33 cellular contexts compared by ENCODE assay signal in the genomic region with DNA sequence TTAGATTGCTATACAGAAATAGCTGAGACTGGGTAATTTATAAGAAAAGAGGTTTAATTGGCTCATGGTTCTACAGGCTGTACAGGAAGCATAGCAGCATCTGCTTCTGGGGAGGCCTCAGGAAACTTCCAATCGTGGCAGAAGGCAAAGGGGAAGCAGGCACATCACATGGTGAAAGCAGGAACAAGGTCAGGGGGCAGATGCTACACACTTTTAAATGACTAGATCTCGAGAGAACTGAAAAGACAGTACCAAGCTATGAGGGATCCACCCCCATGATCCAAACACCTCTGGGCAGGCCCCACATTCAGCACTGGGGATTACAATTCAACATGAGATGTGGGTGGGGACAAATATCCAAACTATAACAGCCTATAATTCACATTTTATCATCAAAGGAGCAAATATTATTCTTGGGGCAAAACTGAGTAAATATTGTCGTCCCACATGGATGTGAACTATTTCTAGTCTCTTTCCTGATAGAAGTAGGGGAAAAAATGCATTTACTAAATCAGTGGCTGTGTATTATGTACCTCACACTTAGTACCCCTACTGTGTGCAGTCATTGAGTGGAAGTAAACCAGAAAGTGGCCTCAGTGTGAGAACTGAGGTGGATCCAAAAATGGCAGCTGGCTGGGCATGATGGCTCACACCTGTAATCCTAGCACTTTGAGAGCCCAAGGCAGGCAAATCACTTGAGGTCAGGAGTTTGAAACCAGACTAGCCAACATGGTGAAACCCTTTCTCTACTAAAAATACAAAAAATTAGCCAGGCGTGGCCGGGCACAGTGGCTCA. TPM values are rescaled to one million over a fixed set of nuclear protein-coding genes. Genes with fewer than 3 reads are reported as not detected.
"Had no signal": no experiment of that assay in that cellular context is flagged by ENCODE, and none has a peak within 500 bp of the region (broad histone marks: within the 10 kb centered on the region; RNA-seq: fewer than 3 reads in every experiment).

No MANE protein-coding gene starts in this region.

- H3K9me3 Mint-ChIP-seq: activated CD8-positive, alpha-beta T cell treated with anti-CD3 and anti-CD28 coated beads for 36 hours; activated T-cell treated with anti-CD3 and anti-CD28 coated beads, Interleukin-2, amount 50 U/mL, for 4 hours; activated T-helper 17 cell treated with anti-CD3 and anti-CD28 coated beads, Interleukin-2, amount 50 U/mL, for 72 hours; effector memory CD8-positive, alpha-beta T cell had no signal

- H3K9me3 ChIP-seq: body of pancreas, gastrocnemius medialis had no signal

- H3K36me3 ChIP-seq: esophagus muscularis mucosa, gastrocnemius medialis, heart left ventricle had no signal

- H3K4me3 ChIP-seq: body of pancreas, esophagus muscularis mucosa, gastrocnemius medialis, heart left ventricle had no signal

- H3K27me3 ChIP-seq: body of pancreas, esophagus muscularis mucosa, foreskin keratinocyte, gastrocnemius medialis, heart left ventricle had no signal

- H3K27ac Mint-ChIP-seq: activated B cell treated with CpG ODN at 0.5 μM for 24 hours; activated CD8-positive, alpha-beta T cell treated with anti-CD3 and anti-CD28 coated beads for 36 hours; activated naive CD8-positive, alpha-beta T cell; activated T-helper 17 cell treated with anti-CD3 and anti-CD28 coated beads, Interleukin-2, amount 50 U/mL, for 72 hours; effector memory CD8-positive, alpha-beta T cell; T-helper 17 cell had no signal

- H3K27me3 Mint-ChIP-seq: activated B cell treated with CpG ODN at 0.5 μM for 24 hours; activated CD8-positive, alpha-beta T cell treated with anti-CD3 and anti-CD28 coated beads for 36 hours; activated naive CD8-positive, alpha-beta T cell; activated T-helper 17 cell treated with anti-CD3 and anti-CD28 coated beads, Interleukin-2, amount 50 U/mL, for 72 hours; T-helper 17 cell had no signal

- H3K4me1 ChIP-seq: body of pancreas, esophagus muscularis mucosa, foreskin keratinocyte, gastrocnemius medialis, heart left ventricle had no signal

- H3K27ac ChIP-seq: body of pancreas, esophagus muscularis mucosa, foreskin keratinocyte, gastrocnemius medialis, heart left ventricle, VCaP had no signal

- H3K4me1 Mint-ChIP-seq: activated B cell treated with CpG ODN at 0.5 μM for 24 hours; activated T-helper 17 cell treated with anti-CD3 and anti-CD28 coated beads, Interleukin-2, amount 50 U/mL, for 72 hours had no signal

- DNase-seq: activated B cell treated with CpG ODN at 0.5 μM for 24 hours; activated CD4-positive, alpha-beta T cell treated with anti-CD3 and anti-CD28 coated beads for 48 hours; activated CD4-positive, alpha-beta T cell treated with anti-CD3 and anti-CD28 coated beads, Interleukin-2, amount 50 U/mL, for 1 hour; activated CD4-positive, alpha-beta T cell treated with anti-CD3 and anti-CD28 coated beads, Interleukin-2, amount 50 U/mL, for 48 hours; activated CD8-positive, alpha-beta memory T cell treated with anti-CD3 and anti-CD28 coated beads for 24 hours; activated CD8-positive, alpha-beta T cell treated with anti-CD3 and anti-CD28 coated beads for 36 hours; activated effector memory CD4-positive, alpha-beta T cell treated with Interleukin-2 at 50 U/mL for 16 hours; activated gamma-delta T cell treated with Interleukin-2 at 50 U/mL for 16 hours; activated naive CD4-positive, alpha-beta T cell treated with anti-CD3 and anti-CD28 coated beads, Interleukin-2, amount 50 U/mL, for 16 hours; activated naive CD4-positive, alpha-beta T cell treated with Interleukin-2 at 50 U/mL for 16 hours; activated T-cell treated with anti-CD3 and anti-CD28 coated beads, Interleukin-2, amount 50 U/mL, for 4 hours; amniotic stem cell; anterior cingulate cortex; body of pancreas; caudate nucleus; cortex of kidney; dermis blood vessel endothelial cell; effector CD4-positive, alpha-beta T cell; effector memory CD8-positive, alpha-beta T cell; foreskin keratinocyte; gastrocnemius medialis; glutamatergic neuron; heart left ventricle; T-helper 1 cell; T-helper 17 cell had no signal

- H3K4me3 Mint-ChIP-seq: activated B cell treated with CpG ODN at 0.5 μM for 24 hours; activated CD8-positive, alpha-beta T cell treated with anti-CD3 and anti-CD28 coated beads for 36 hours; activated naive CD8-positive, alpha-beta T cell; activated T-cell treated with anti-CD3 and anti-CD28 coated beads, Interleukin-2, amount 50 U/mL, for 4 hours; activated T-helper 17 cell treated with anti-CD3 and anti-CD28 coated beads, Interleukin-2, amount 50 U/mL, for 72 hours; effector memory CD8-positive, alpha-beta T cell; T-helper 17 cell had no signal

- ATAC-seq: activated CD4-positive, CD25-positive, alpha-beta regulatory T cell treated with anti-CD3 and anti-CD28 coated beads, Interleukin-2, amount 50 U/mL, for 24 hours; activated CD8-positive, alpha-beta T cell treated with anti-CD3 and anti-CD28 coated beads for 36 hours; activated T-cell treated with anti-CD3 and anti-CD28 coated beads, Interleukin-2, amount 50 U/mL, for 4 hours; activated T-helper 17 cell treated with anti-CD3 and anti-CD28 coated beads, Interleukin-2, amount 50 U/mL, for 72 hours; body of pancreas; effector memory CD8-positive, alpha-beta T cell; foreskin keratinocyte; gastrocnemius medialis; heart left ventricle; T-helper 17 cell had no signal

- H3K36me3 Mint-ChIP-seq: activated naive CD8-positive, alpha-beta T cell had no signal

RNA-seq across cellular contexts. Expression of a gene that starts 25.4 kb away (rescaled TPM):
- total RNA-seq: activated B cell treated with CpG ODN at 0.5 μM for 24 hours; activated CD8-positive, alpha-beta T cell treated with anti-CD3 and anti-CD28 coated beads for 36 hours; activated T-cell treated with anti-CD3 and anti-CD28 coated beads, Interleukin-2, amount 50 U/mL, for 4 hours; activated T-helper 17 cell treated with anti-CD3 and anti-CD28 coated beads, Interleukin-2, amount 50 U/mL, for 72 hours; body of pancreas; chondrocyte; dermis blood vessel endothelial cell; endothelial cell of umbilical vein; epithelial cell of proximal tubule; gastrocnemius medialis; T-helper 17 cell had no signal
- polyA plus RNA-seq: endothelial cell of umbilical vein had no signal
